In the genomic region with DNA sequence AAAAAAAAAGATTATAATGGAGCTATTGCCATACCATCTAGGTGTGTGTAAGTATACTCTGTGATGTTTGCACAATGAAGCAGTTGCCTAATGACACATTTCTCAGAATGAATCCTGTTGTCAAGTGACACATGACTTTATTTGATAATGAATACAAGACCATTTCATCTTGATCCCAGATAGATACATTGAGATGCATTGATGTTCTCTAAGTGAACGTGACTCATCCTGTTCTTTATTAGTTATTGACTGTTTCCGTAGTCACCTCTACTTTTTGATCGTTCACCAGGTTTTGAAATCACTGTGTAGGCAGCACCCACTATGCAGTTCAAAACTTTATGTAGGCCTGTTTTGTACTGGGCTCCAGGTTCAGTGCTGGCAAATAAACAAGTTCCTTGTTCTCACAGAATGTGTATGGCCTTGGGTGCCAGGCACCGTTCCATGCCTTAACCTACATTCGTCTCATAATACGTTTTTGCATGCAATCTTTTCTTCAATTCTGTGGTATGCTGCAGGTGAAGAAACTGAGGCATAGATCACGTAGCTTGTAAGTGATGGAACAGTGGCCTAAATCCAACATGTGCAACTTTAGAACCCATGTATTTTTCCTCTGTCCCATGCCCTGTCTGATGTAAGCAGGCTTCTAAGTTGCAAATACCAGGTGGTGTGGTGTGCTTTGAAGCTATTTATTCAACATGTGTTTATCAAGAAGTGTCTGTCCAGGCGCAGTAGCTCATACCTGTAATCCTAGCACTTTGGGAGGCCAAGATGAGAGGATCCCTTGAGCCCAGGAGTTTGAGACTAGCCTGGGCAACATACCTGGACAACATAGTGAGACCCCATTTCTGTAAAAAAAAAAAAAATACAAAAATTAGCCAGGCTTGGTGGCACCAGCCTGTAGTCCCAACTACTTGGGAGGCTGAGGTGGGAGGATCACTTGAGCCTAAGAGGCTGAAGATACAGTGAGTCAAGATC, we compare ENCODE assay signal across 1 cellular context.
A peak's percentile ranks its signal among the peaks of the same experiment; 100 is the strongest.
TF ChIP-seq lines count a peak whose summit lies in the region.

No MANE protein-coding gene starts in this region.

TF ChIP-seq in HepG2, 621 proteins besides CTCF, POLR2A, EP300 and RAD21 (continued from another document):
- TF ChIP-seq, protein P1, sequence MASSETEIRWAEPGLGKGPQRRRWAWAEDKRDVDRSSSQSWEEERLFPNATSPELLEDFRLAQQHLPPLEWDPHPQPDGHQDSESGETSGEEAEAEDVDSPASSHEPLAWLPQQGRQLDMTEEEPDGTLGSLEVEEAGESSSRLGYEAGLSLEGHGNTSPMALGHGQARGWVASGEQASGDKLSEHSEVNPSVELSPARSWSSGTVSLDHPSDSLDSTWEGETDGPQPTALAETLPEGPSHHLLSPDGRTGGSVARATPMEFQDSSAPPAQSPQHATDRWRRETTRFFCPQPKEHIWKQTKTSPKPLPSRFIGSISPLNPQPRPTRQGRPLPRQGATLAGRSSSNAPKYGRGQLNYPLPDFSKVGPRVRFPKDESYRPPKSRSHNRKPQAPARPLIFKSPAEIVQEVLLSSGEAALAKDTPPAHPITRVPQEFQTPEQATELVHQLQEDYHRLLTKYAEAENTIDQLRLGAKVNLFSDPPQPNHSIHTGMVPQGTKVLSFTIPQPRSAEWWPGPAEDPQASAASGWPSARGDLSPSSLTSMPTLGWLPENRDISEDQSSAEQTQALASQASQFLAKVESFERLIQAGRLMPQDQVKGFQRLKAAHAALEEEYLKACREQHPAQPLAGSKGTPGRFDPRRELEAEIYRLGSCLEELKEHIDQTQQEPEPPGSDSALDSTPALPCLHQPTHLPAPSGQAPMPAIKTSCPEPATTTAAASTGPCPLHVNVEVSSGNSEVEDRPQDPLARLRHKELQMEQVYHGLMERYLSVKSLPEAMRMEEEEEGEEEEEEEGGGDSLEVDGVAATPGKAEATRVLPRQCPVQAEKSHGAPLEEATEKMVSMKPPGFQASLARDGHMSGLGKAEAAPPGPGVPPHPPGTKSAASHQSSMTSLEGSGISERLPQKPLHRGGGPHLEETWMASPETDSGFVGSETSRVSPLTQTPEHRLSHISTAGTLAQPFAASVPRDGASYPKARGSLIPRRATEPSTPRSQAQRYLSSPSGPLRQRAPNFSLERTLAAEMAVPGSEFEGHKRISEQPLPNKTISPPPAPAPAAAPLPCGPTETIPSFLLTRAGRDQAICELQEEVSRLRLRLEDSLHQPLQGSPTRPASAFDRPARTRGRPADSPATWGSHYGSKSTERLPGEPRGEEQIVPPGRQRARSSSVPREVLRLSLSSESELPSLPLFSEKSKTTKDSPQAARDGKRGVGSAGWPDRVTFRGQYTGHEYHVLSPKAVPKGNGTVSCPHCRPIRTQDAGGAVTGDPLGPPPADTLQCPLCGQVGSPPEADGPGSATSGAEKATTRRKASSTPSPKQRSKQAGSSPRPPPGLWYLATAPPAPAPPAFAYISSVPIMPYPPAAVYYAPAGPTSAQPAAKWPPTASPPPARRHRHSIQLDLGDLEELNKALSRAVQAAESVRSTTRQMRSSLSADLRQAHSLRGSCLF (CRISPR knock-in tag; IDR thresholded peaks at IDR 0.05; ENCODE audit: borderline replicate concordance): no peak
- peak; percentile 6; the same call in 1 of the 2 replicates for TF ChIP-seq FOSL2 (CRISPR knock-in tag; IDR thresholded peaks at IDR 0.05)
- no peak for TF ChIP-seq TSC22D2 (CRISPR knock-in tag; IDR thresholded peaks at IDR 0.05; ENCODE audit: borderline replicate concordance)
- no peak for TF ChIP-seq SOX6 (IDR thresholded peaks at IDR 0.05)
- TF ChIP-seq SOX6 (CRISPR knock-in tag; IDR thresholded peaks at IDR 0.05): peak; percentile 11; the same call in 1 of the 2 replicates
- TF ChIP-seq ATM (IDR thresholded peaks at IDR 0.05; ENCODE audit: borderline replicate concordance): no peak
- no peak for TF ChIP-seq FOXO1 (CRISPR knock-in tag; IDR thresholded peaks at IDR 0.05)
- TF ChIP-seq ZMYM3 (CRISPR knock-in tag; IDR thresholded peaks at IDR 0.05): 0 out of 2 replicates have a peak, but pooled peaks have one; percentile 18
